ENCODE assay signal across 8 cellular contexts in the genomic region with DNA sequence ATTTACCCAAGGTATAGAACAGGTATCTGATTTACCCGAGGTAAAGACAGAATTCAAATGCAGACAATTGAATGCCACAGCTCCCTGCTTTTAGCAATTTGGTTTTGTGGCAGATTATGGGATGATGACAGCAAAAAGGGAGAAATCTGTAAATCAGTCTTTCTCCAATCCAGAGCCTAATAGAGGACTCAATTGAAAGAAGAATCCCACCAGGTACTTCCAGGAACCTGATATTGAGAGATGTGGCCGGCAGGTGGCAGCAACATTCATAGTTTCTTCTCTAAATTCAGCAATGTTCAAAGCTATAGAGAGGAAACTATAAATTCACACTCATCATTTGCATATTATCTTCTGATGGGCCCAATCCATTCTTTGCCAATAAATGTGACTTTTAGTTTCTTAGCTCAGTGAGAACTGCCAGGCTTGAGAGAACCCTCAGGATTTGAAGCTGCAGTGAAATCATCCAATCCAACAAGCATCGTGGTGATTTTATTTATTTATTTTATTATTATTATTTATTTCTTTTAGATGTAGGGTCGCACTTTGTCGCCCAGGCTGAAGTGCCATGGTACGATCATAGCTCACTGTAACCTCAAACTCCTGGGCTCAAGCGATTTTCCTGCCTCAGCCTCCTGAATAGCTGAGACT. TPM values are rescaled to one million over a fixed set of nuclear protein-coding genes. Genes with fewer than 3 reads are reported as not detected.
A peak's percentile ranks its signal among the peaks of the same experiment; 100 is the strongest.
DNase-seq lines count a peak whose midpoint lies in the region; ATAC-seq and TF ChIP-seq lines count a peak whose summit lies in the region.

No MANE protein-coding gene starts in this region.

- no peaks in the 10 kb centered on the region for H3K9me2 ChIP-seq in Karpas-422 (replicated peaks; ENCODE audit: insufficient read depth, low read length)

- in situ Hi-C loops in Panc1 (cut with HindIII; ENCODE audit: low pct_unique_long_range_greater_than_20kb, low sequenced_read_pairs) = no loop called here

- H3K4me1 ChIP-seq in Karpas-422 (ENCODE audit: low read length) (peaks cover 3% of the 10 kb centered on the region), Panc1 (ENCODE audit: control insufficient read depth, insufficient read depth, low read length) (no peaks in the 10 kb centered on the region), neutrophil (ENCODE audit: control insufficient read depth in 1 of 2, insufficient read depth in 1 of 2, low read depth in 1 of 2, low read length in 1 of 2) (no peaks in the 10 kb centered on the region), thyroid gland (no peaks in the 10 kb centered on the region)

- H3K36me3 ChIP-seq in Karpas-422 (ENCODE audit: insufficient read depth, low read length) (no peaks in the 10 kb centered on the region), Panc1 (ENCODE audit: control insufficient read depth, insufficient read depth, low read length) (no peaks in the 10 kb centered on the region), neutrophil (no peaks in the 10 kb centered on the region), thyroid gland (no peaks in the 10 kb centered on the region)

- peak; percentile 69 for DNase-seq in COR-L47 (lab: John Stamatoyannopoulos, UW)
- DNase-seq in Karpas-422 = peak; percentile 90
- DNase-seq in Panc1 (ENCODE audit: low read depth, low spot score) = no peak
- peak; percentile 58 for DNase-seq in activated T-cell treated with anti-CD3 and anti-CD28 coated beads for 48 hours (ENCODE audit: low read depth)
- peak; percentile 66 for DNase-seq in fibroblast of mammary gland (ENCODE audit: low read depth)
- peak; percentile 80 to 83 for DNase-seq in thyroid gland

- no peak overlapping the region for H3K4me2 ChIP-seq in Karpas-422 (ENCODE audit: low read depth, low read length, poor library complexity, severe bottlenecking)

- CTCF ChIA-PET in Panc1 (lab: Charles Lee) = interaction anchor here (0.6 to 2.2 kb wide), 7 partner anchors 8 to 111 kb away, joined by 3 to 9 read pairs (median 6); a partner anchor contains a TSS

- ATAC-seq in Panc1 (peak; percentile 81), GM21529 (IDR thresholded peaks at IDR 0.05; ENCODE audit: unreplicated experiment) (no peak)

- no peaks in the 10 kb centered on the region for H4K20me1 ChIP-seq in Karpas-422 (ENCODE audit: insufficient read depth, low read depth, low read length)

- TF ChIP-seq CTCF in Panc1 (IDR thresholded peaks at IDR 0.05) = peak; percentile 81
- TF ChIP-seq CTCF in fibroblast of mammary gland (conservative IDR thresholded peaks at IDR 0.05; ENCODE audit: control insufficient read depth, insufficient read depth, low read depth, low read length) = peak; percentile 62
- peak; percentile 67 for TF ChIP-seq CTCF in neutrophil (IDR thresholded peaks at IDR 0.05)
- TF ChIP-seq CTCF in thyroid gland (IDR thresholded peaks at IDR 0.05) = peak in 5 of 6 experiments; percentile 44 to 69 (median 64)

- POLR2A ChIA-PET in Panc1 (lab: Charles Lee) = interaction anchor here (0.8 kb wide), 1 partner anchor 9 kb away, joined by 9 read pairs; no protein-coding TSS in a partner anchor

- H3K79me2 ChIP-seq in Karpas-422 (ENCODE audit: low read length) = no peaks in the 10 kb centered on the region

- TF ChIP-seq POLR2A in thyroid gland (IDR thresholded peaks at IDR 0.05) = no peak

- H3K9ac ChIP-seq in Karpas-422 (ENCODE audit: low read length) = no peak overlapping the region

- H3K9me3 ChIP-seq in Karpas-422 (ENCODE audit: low read length) (no peaks in the 10 kb centered on the region), Panc1 (ENCODE audit: control insufficient read depth, insufficient read depth, low read depth, low read length) (no peaks in the 10 kb centered on the region), neutrophil (no peaks in the 10 kb centered on the region), thyroid gland (no peaks in the 10 kb centered on the region)

- H2AFZ ChIP-seq in Karpas-422 (ENCODE audit: low read length) = no peak overlapping the region

- 44 to 46% methylated on average over 7 of the region's 7 CpGs for WGBS in thyroid gland, 2 donors

- H3K4me3 ChIP-seq in Karpas-422 (ENCODE audit: low read length) = no peak overlapping the region
- H3K4me3 ChIP-seq in Panc1 (ENCODE audit: low read depth in 2 of 2, low read length in 2 of 2) = no peak overlapping the region
- no peak overlapping the region for H3K4me3 ChIP-seq in fibroblast of mammary gland (ENCODE audit: control insufficient read depth, low read depth, low read length)
- no peak overlapping the region for H3K4me3 ChIP-seq in neutrophil (ENCODE audit: low read depth in 1 of 2, low read length in 1 of 2)
- H3K4me3 ChIP-seq in thyroid gland (replicated peaks in 1 of 3) = no peak overlapping the region

- intact Hi-C loops in Panc1 (cut with micrococcal nuclease; ENCODE audit: unreplicated experiment) (loop anchor here (2.0 kb wide), 1 partner anchor 111 kb away; no protein-coding TSS in a partner anchor), thyroid gland (cut with DNase I) (loop anchor here (5.0 to 10.0 kb wide), 2 partner anchors 243 to 515 kb away; no protein-coding TSS in a partner anchor)

- H3K27ac ChIP-seq in Karpas-422 (ENCODE audit: low read length) (no peak overlapping the region), Panc1 (ENCODE audit: low read length) (no peak overlapping the region), neutrophil (no peak overlapping the region), thyroid gland (no peak overlapping the region)

- BruUV-seq in Panc1 (replicated peaks; lab: Mats Ljungman, UMichigan) = no TSS peak

- H3K27me3 ChIP-seq in Karpas-422 (ENCODE audit: low read length) (no peaks in the 10 kb centered on the region), Panc1 (ENCODE audit: control insufficient read depth, insufficient read depth, low read length) (no peaks in the 10 kb centered on the region), neutrophil (no peaks in the 10 kb centered on the region), thyroid gland (no peaks in the 10 kb centered on the region)

RNA-seq across cellular contexts. Expression of a gene that starts 9.8 kb away (rescaled TPM):
- total RNA-seq in Karpas-422 (2014; rRNA removed; shearing (Covaris generic); ENCODE audit: low replicate concordance) = 8.5 and 10.0 TPM in 2 replicates
- total RNA-seq in Panc1 (2021; ENCODE audit: unreplicated experiment) = 63.4 TPM
- 22.3 TPM for polyA plus RNA-seq in Panc1 (2012; ENCODE audit: insufficient read length)
- 10 to 100 TPM; 25.9 to 31.2 (median 27.8) TPM for total RNA-seq in thyroid gland

RNA-seq across cellular contexts. Expression of a gene that starts 30.9 kb away (rescaled TPM):
- 27.6 and 29.4 TPM in 2 replicates for total RNA-seq in Karpas-422 (2014; rRNA removed; shearing (Covaris generic); ENCODE audit: low replicate concordance)
- total RNA-seq in Panc1 (2021; ENCODE audit: unreplicated experiment) (21.7 TPM), thyroid gland (10 to 100 TPM; 10.4 to 16.9 (median 14.2) TPM)
- 27.9 TPM for polyA plus RNA-seq in Panc1 (2012; ENCODE audit: insufficient read length)
